In genomic region chr12:69298133-69298532, GRCh38 we compare ENCODE assay signal across 36 cellular contexts. TPM values are rescaled to one million over a fixed set of nuclear protein-coding genes. Genes with fewer than 3 reads are reported as not detected.
"Had no signal": no experiment of that assay in that cellular context is flagged by ENCODE, and none has a peak within 500 bp of the region (broad histone marks: within the 10 kb centered on the region; RNA-seq: fewer than 3 reads in every experiment).

No MANE protein-coding gene starts in this region.

- H3K36me3 ChIP-seq: adrenal gland, brain microvascular endothelial cell, breast epithelium had no signal

- H3K27ac ChIP-seq: adrenal gland, body of pancreas, brain microvascular endothelial cell, breast epithelium, VCaP had no signal

- H3K27ac Mint-ChIP-seq: activated B cell treated with CpG ODN at 0.5 μM for 24 hours; activated CD4-positive, alpha-beta memory T cell treated with anti-CD3 and anti-CD28 coated beads for 36 hours; activated CD4-positive, alpha-beta T cell treated with anti-CD3 and anti-CD28 coated beads, Interleukin-2, amount 10 ng/mL, durations not matched to agents 24 days and 14 days; activated CD8-positive, alpha-beta T cell treated with anti-CD3 and anti-CD28 coated beads for 36 hours; activated naive CD4-positive, alpha-beta T cell treated with anti-CD3 and anti-CD28 coated beads for 36 hours; activated naive CD4-positive, alpha-beta T cell treated with anti-CD3 and anti-CD28 coated beads, Interleukin-2, amount 50 U/mL, for 72 hours; activated naive CD8-positive, alpha-beta T cell treated with anti-CD3 and anti-CD28 coated beads for 36 hours; activated T-cell treated with anti-CD3 and anti-CD28 coated beads, Interleukin-2, amount 50 U/mL, for 24 hours; activated T-helper 2 cell treated with anti-CD3 and anti-CD28 coated beads, Interferon-gamma antibody, Interleukin-2, Interleukin-4, amounts not matched to agents 10 μg/mL and 5 μg/mL and 100 μg/mL, durations not matched to agents 14 hours and 24 hours and 36 hours; T-helper 1 cell treated with Interleukin-12 subunit alpha and Interleukin-12 subunit beta and Interleukin-4 antibody, amounts not matched to agents 30 μg/mL and 1 μg/mL, for 36 hours; T-helper 2 cell treated with Interferon-gamma antibody and Interleukin-4, amounts not matched to agents 5 μg/mL and 100 μg/mL, for 36 hours had no signal

- ATAC-seq: activated CD8-positive, alpha-beta T cell treated with anti-CD3 and anti-CD28 coated beads for 36 hours; activated naive CD4-positive, alpha-beta T cell treated with anti-CD3 and anti-CD28 coated beads, Interleukin-2, amount 50 U/mL, for 72 hours; body of pancreas had no signal

- H3K4me3 Mint-ChIP-seq: activated B cell treated with CpG ODN at 0.5 μM for 24 hours; activated CD4-positive, alpha-beta memory T cell treated with anti-CD3 and anti-CD28 coated beads for 36 hours; activated CD4-positive, alpha-beta T cell treated with anti-CD3 and anti-CD28 coated beads, Interleukin-2, amount 10 ng/mL, durations not matched to agents 24 days and 14 days; activated CD8-positive, alpha-beta T cell treated with anti-CD3 and anti-CD28 coated beads for 36 hours; activated naive CD4-positive, alpha-beta T cell treated with anti-CD3 and anti-CD28 coated beads for 36 hours; activated naive CD8-positive, alpha-beta T cell treated with anti-CD3 and anti-CD28 coated beads for 36 hours; activated T-cell treated with anti-CD3 and anti-CD28 coated beads, Interleukin-2, amount 50 U/mL, for 24 hours; T-helper 1 cell treated with Interleukin-12 subunit alpha and Interleukin-12 subunit beta and Interleukin-4 antibody, amounts not matched to agents 30 μg/mL and 1 μg/mL, for 36 hours; T-helper 2 cell treated with Interferon-gamma antibody and Interleukin-4, amounts not matched to agents 5 μg/mL and 100 μg/mL, for 36 hours had no signal

- H3K27me3 ChIP-seq: adrenal gland, body of pancreas, breast epithelium had no signal

- H3K36me3 Mint-ChIP-seq: activated CD4-positive, alpha-beta memory T cell treated with anti-CD3 and anti-CD28 coated beads for 36 hours; activated naive CD4-positive, alpha-beta T cell treated with anti-CD3 and anti-CD28 coated beads, Interleukin-2, amount 50 U/mL, for 72 hours; activated naive CD8-positive, alpha-beta T cell treated with anti-CD3 and anti-CD28 coated beads for 36 hours had no signal

- FAIRE-seq: astrocyte, TTC549 had no signal

- H3K4me3 ChIP-seq: adrenal gland, body of pancreas, breast epithelium had no signal

- H3K9me3 ChIP-seq: adrenal gland, body of pancreas had no signal

- H3K4me1 Mint-ChIP-seq: activated B cell treated with CpG ODN at 0.5 μM for 24 hours; activated CD4-positive, alpha-beta T cell treated with anti-CD3 and anti-CD28 coated beads, Interleukin-2, amount 10 ng/mL, durations not matched to agents 24 days and 14 days had no signal

- DNase-seq: activated B cell treated with CpG ODN at 0.5 μM for 24 hours; activated CD4-positive, alpha-beta memory T cell treated with anti-CD3 and anti-CD28 coated beads for 36 hours; activated CD4-positive, alpha-beta T cell treated with anti-CD3 and anti-CD28 coated beads for 4 hours; activated CD4-positive, alpha-beta T cell treated with anti-CD3 and anti-CD28 coated beads, Interleukin-2, amount 10 ng/mL, durations not matched to agents 24 days and 14 days; activated CD4-positive, alpha-beta T cell treated with anti-CD3 and anti-CD28 coated beads, Interleukin-2, amount 50 U/mL, for 1 hour; activated CD4-positive, alpha-beta T cell treated with anti-CD3 and anti-CD28 coated beads, Interleukin-2, amount 50 U/mL, for 4 hours; activated CD4-positive, CD25-positive, alpha-beta regulatory T cell treated with anti-CD3 and anti-CD28 coated beads, Interleukin-2, amount 50 U/mL, for 72 hours; activated CD8-positive, alpha-beta memory T cell treated with anti-CD3 and anti-CD28 coated beads, Interleukin-2, amount 50 U/mL, for 4 hours; activated CD8-positive, alpha-beta T cell treated with anti-CD3 and anti-CD28 coated beads for 36 hours; activated effector memory CD4-positive, alpha-beta T cell treated with Interleukin-2 at 50 U/mL for 16 hours; activated gamma-delta T cell; activated naive CD4-positive, alpha-beta T cell; activated naive CD4-positive, alpha-beta T cell treated with anti-CD3 and anti-CD28 coated beads for 36 hours; activated naive CD4-positive, alpha-beta T cell treated with anti-CD3 and anti-CD28 coated beads, Interleukin-2, amount 50 U/mL, for 16 hours; activated naive CD8-positive, alpha-beta T cell treated with anti-CD3 and anti-CD28 coated beads for 36 hours; activated T-cell treated with anti-CD3 and anti-CD28 coated beads for 4 hours; activated T-cell treated with anti-CD3 and anti-CD28 coated beads, Interleukin-2, amount 50 U/mL, for 24 hours; activated T-cell treated with anti-CD3 and anti-CD28 coated beads, Interleukin-2, amount 50 U/mL, for 48 hours; adrenal gland; amniotic stem cell; aorta; body of pancreas; brain microvascular endothelial cell; central memory CD4-positive, alpha-beta T cell; T-helper 1 cell; T-helper 2 cell; T-helper 9 cell had no signal

- H3K9me3 Mint-ChIP-seq: activated CD4-positive, alpha-beta memory T cell treated with anti-CD3 and anti-CD28 coated beads for 36 hours; activated CD4-positive, alpha-beta T cell treated with anti-CD3 and anti-CD28 coated beads, Interleukin-2, amount 10 ng/mL, durations not matched to agents 24 days and 14 days; activated naive CD8-positive, alpha-beta T cell treated with anti-CD3 and anti-CD28 coated beads for 36 hours; activated T-cell treated with anti-CD3 and anti-CD28 coated beads, Interleukin-2, amount 50 U/mL, for 24 hours; T-helper 2 cell treated with Interferon-gamma antibody and Interleukin-4, amounts not matched to agents 5 μg/mL and 100 μg/mL, for 36 hours had no signal

- H3K4me1 ChIP-seq: adrenal gland, body of pancreas, breast epithelium had no signal

RNA-seq across cellular contexts. Expression of gene LYZ, which starts 50.0 kb away (rescaled TPM):
- total RNA-seq: activated CD4-positive, alpha-beta memory T cell treated with anti-CD3 and anti-CD28 coated beads for 36 hours; activated CD4-positive, alpha-beta T cell treated with anti-CD3 and anti-CD28 coated beads, Interleukin-2, amount 10 ng/mL, durations not matched to agents 24 days and 14 days; activated CD8-positive, alpha-beta memory T cell treated with anti-CD3 and anti-CD28 coated beads for 36 hours; activated CD8-positive, alpha-beta T cell treated with anti-CD3 and anti-CD28 coated beads for 36 hours; activated naive CD4-positive, alpha-beta T cell treated with anti-CD3 and anti-CD28 coated beads for 36 hours; activated naive CD8-positive, alpha-beta T cell treated with anti-CD3 and anti-CD28 coated beads for 36 hours; activated T-helper 2 cell treated with anti-CD3 and anti-CD28 coated beads, Interferon-gamma antibody, Interleukin-2, Interleukin-4, amounts not matched to agents 10 μg/mL and 5 μg/mL and 100 μg/mL, durations not matched to agents 14 hours and 24 hours and 36 hours had no signal
